Comparison of ENCODE assay signal across 17 cellular contexts in the genomic region with DNA sequence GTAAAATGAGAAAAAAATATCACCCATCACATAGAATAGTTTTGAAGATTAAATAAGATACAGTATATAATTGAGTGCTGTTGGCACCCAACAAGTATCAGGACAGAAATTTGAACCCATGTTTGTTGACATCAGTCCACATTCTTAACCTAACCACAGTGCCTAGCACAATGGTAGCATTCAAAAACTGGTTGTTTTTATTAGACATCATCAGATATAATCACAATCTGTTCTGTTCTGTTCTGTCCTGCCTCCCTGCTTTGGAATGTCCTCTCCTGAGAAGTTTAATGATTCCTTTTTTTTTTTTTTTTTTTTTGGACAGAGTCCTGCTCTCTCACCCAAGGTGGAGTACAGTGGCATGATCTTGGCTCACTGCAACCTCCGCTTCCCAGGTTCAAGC.
DNase-seq lines count a peak whose midpoint lies in the region; ATAC-seq, FAIRE-seq and TF ChIP-seq lines count a peak whose summit lies in the region.
"Had no signal": no experiment of that assay in that cellular context is flagged by ENCODE, and none has a peak within 500 bp of the region (broad histone marks: within the 10 kb centered on the region; RNA-seq: fewer than 3 reads in every experiment).

No MANE protein-coding gene starts in this region.

- H3K27me3 ChIP-seq in mammary epithelial cell (ENCODE audit: insufficient read depth, low read length) (no peaks in the 10 kb centered on the region), H1 (replicated peaks in 1 of 4; ENCODE audit: control insufficient read depth in 3 of 4, extremely low read depth in 1 of 4, insufficient read depth in 3 of 4, low read length in 3 of 4) (no peaks in the 10 kb centered on the region)
- H3K27me3 ChIP-seq: BLaER1 treated with 17β-estradiol and CSF1 and Interleukin-3, amounts not matched to agents 10 nM and 100 nM had no signal

- H2AFZ ChIP-seq in mammary epithelial cell (ENCODE audit: low read depth, low read length), result no peak overlapping the region
- H2AFZ ChIP-seq in H1 (ENCODE audit: low read length), result no peak overlapping the region
- H2AFZ ChIP-seq: PC-9 had no signal

- H4K8ac ChIP-seq in H1 (ENCODE audit: extremely low read depth, insufficient read depth, low read length), result no peak overlapping the region

- H3K14ac ChIP-seq in H1 (ENCODE audit: insufficient read length), result no peak overlapping the region

- BruUV-seq in mammary epithelial cell (replicated peaks; lab: Mats Ljungman, UMichigan) (no TSS peak), MCF 10A (replicated peaks; lab: Mats Ljungman, UMichigan) (no TSS peak)

- H3K79me1 ChIP-seq in H1 (ENCODE audit: low read depth, low read length), result no peaks in the 10 kb centered on the region

- dilution Hi-C loops in mammary epithelial cell (cut with HindIII; ENCODE audit: low sequenced_read_pairs), result no loop called here

- H2BK120ac ChIP-seq in H1 (replicated peaks; ENCODE audit: low read depth, low read length), result no peak overlapping the region

- H3K36me3 Mint-ChIP-seq in MCF 10A (ENCODE audit: insufficient read depth, unreplicated experiment), result no peaks in the 10 kb centered on the region
- H3K36me3 Mint-ChIP-seq: CD4-positive, alpha-beta memory T cell; IgD-negative memory B cell had no signal

- H3K4me3 ChIP-seq in mammary epithelial cell (replicated peaks in 1 of 3; ENCODE audit: insufficient read depth in 1 of 3, low read depth in 2 of 3, low read length in 3 of 3) (no peak overlapping the region), H1 (ENCODE audit: extremely low read depth in 1 of 4, insufficient read depth in 2 of 4, low read depth in 3 of 4, low read length in 4 of 4) (no peak overlapping the region)
- H3K4me3 ChIP-seq: BLaER1 treated with 17β-estradiol and CSF1 and Interleukin-3, amounts not matched to agents 10 nM and 100 nM; PC-9 had no signal

- TF ChIP-seq CTCF in mammary epithelial cell (conservative IDR thresholded peaks at IDR 0.05 in 1 of 2, IDR thresholded peaks at IDR 0.05 in 1 of 2; ENCODE audit: extremely low read depth in 1 of 2, insufficient read depth in 1 of 2, low read depth in 1 of 2, low read length in 2 of 2) (no peak), MCF 10A (IDR thresholded peaks at IDR 0.05; ENCODE audit: unreplicated experiment) (no peak), H1 (IDR thresholded peaks at IDR 0.05; ENCODE audit: control extremely low read depth in 1 of 3, insufficient read depth in 1 of 3, low read depth in 1 of 3, low read length in 3 of 3) (no peak)

- intact Hi-C loops in mammary epithelial cell (cut with micrococcal nuclease), result no loop called here
- intact Hi-C loops in MCF 10A (cut with micrococcal nuclease), result no loop called here
- intact Hi-C loops in Right ventricle myocardium superior (cut with DNase I), result no loop called here

- no peak overlapping the region for H3K4me3 Mint-ChIP-seq in MCF 10A (ENCODE audit: unreplicated experiment)
- H3K4me3 Mint-ChIP-seq: CD4-positive, alpha-beta memory T cell; IgD-negative memory B cell had no signal

- H4K91ac ChIP-seq in H1 (replicated peaks; ENCODE audit: insufficient read length, low read length), result no peak overlapping the region

- no peaks in the 10 kb centered on the region for H3K36me3 ChIP-seq in mammary epithelial cell (ENCODE audit: insufficient read depth, low read length)
- no peaks in the 10 kb centered on the region for H3K36me3 ChIP-seq in H1 (ENCODE audit: control insufficient read depth in 2 of 4, insufficient read depth in 4 of 4, low read length in 3 of 4)
- H3K36me3 ChIP-seq: BLaER1 treated with 17β-estradiol and CSF1 and Interleukin-3, amounts not matched to agents 10 nM and 100 nM had no signal

- CTCF ChIA-PET in mammary epithelial cell (lab: Charles Lee; ENCODE audit: low non-redundant PET) (no interaction called here), MCF 10A (lab: Yijun Ruan, JAX) (no interaction called here), H1 (lab: Charles Lee; ENCODE audit: partially characterized antibody) (no interaction called here)

- peaks cover 15% of the 10 kb centered on the region for H3K9me3 Mint-ChIP-seq in MCF 10A (ENCODE audit: unreplicated experiment)

- H3K4me1 Mint-ChIP-seq in MCF 10A (ENCODE audit: insufficient read depth, unreplicated experiment), result peaks cover 27% of the 10 kb centered on the region
- H3K4me1 Mint-ChIP-seq: CD4-positive, alpha-beta memory T cell; IgD-negative memory B cell had no signal

- peak overlapping the region; percentile 33 for H3K4me2 ChIP-seq in mammary epithelial cell (ENCODE audit: insufficient read depth, low read depth, low read length)
- no peak overlapping the region for H3K4me2 ChIP-seq in H1 (ENCODE audit: insufficient read depth in 1 of 2, low read depth in 2 of 2, low read length in 2 of 2)
- H3K4me2 ChIP-seq: BLaER1 treated with 17β-estradiol and CSF1 and Interleukin-3, amounts not matched to agents 10 nM and 100 nM; PC-9 had no signal

- H3K9ac ChIP-seq in mammary epithelial cell (ENCODE audit: insufficient read depth, low read length), result no peak overlapping the region
- no peak overlapping the region for H3K9ac ChIP-seq in H1 (replicated peaks in 1 of 4; ENCODE audit: extremely low read depth in 1 of 4, low read depth in 3 of 4, low read length in 3 of 4)
- H3K9ac ChIP-seq: BLaER1 treated with 17β-estradiol and CSF1 and Interleukin-3, amounts not matched to agents 10 nM and 100 nM had no signal

- H3K23me2 ChIP-seq in H1 (ENCODE audit: low read depth, low read length), result no peaks in the 10 kb centered on the region; the same call in 1 of the 2 replicates

- H3K23ac ChIP-seq in H1 (ENCODE audit: insufficient read length), result no peak overlapping the region

- in situ Hi-C loops in mammary epithelial cell (cut with MboI; ENCODE audit: low sequenced_read_pairs in 2 of 2), result no loop called here

- no peaks in the 10 kb centered on the region for H3K27me3 Mint-ChIP-seq in MCF 10A (ENCODE audit: insufficient read depth, unreplicated experiment)
- H3K27me3 Mint-ChIP-seq: IgD-negative memory B cell had no signal

- H2BK20ac ChIP-seq in H1 (ENCODE audit: low read length), result no peak overlapping the region

- no peaks in the 10 kb centered on the region for H4K20me1 ChIP-seq in mammary epithelial cell (ENCODE audit: insufficient read depth, low read length)
- H4K20me1 ChIP-seq in H1 (replicated peaks in 1 of 2; ENCODE audit: control insufficient read depth in 1 of 2, insufficient read depth in 2 of 2, low read length in 2 of 2), result no peaks in the 10 kb centered on the region
- H4K20me1 ChIP-seq: BLaER1 treated with 17β-estradiol and CSF1 and Interleukin-3, amounts not matched to agents 10 nM and 100 nM had no signal

- no peak overlapping the region for H4K5ac ChIP-seq in H1 (ENCODE audit: insufficient read length, low read depth, low read length)

- POLR2A ChIA-PET in MCF 10A (lab: Yijun Ruan, JAX) (no interaction called here), H1 (lab: Charles Lee; ENCODE audit: partially characterized antibody) (no interaction called here)

- no peak overlapping the region for H3K27ac Mint-ChIP-seq in MCF 10A (ENCODE audit: low read depth, unreplicated experiment)
- H3K27ac Mint-ChIP-seq: CD4-positive, alpha-beta memory T cell; IgD-negative memory B cell had no signal

- no peak overlapping the region for H3K4ac ChIP-seq in H1 (replicated peaks; ENCODE audit: insufficient read length, low read depth, low read length)

- peak overlapping the region; percentile 92 for H3K27ac ChIP-seq in mammary epithelial cell (ENCODE audit: insufficient read depth, low read depth, low read length)
- no peak overlapping the region for H3K27ac ChIP-seq in H1 (ENCODE audit: low read depth, low read length)
- H3K27ac ChIP-seq: BLaER1 treated with 17β-estradiol and CSF1 and Interleukin-3, amounts not matched to agents 10 nM and 100 nM; PC-9 had no signal

- TF ChIP-seq EP300 in H1 (IDR thresholded peaks at IDR 0.05; ENCODE audit: borderline replicate concordance in 1 of 2, low read depth in 2 of 2, low read length in 2 of 2), result no peak

- FAIRE-seq in H1 (lab: Jason Lieb, UNC), result no peak
- no peak for FAIRE-seq in urothelium cell line (lab: Jason Lieb, UNC)

- H2BK15ac ChIP-seq in H1 (ENCODE audit: low read length), result no peak overlapping the region

- no peak overlapping the region for H2BK5ac ChIP-seq in H1 (ENCODE audit: low read depth, low read length)

- H2BK12ac ChIP-seq in H1 (ENCODE audit: low read depth, low read length), result peak overlapping the region; percentile 60; the same call in 1 of the 2 replicates

- TF ChIP-seq RAD21 in H1 (IDR thresholded peaks at IDR 0.05 in 1 of 2, conservative IDR thresholded peaks at IDR 0.05 in 1 of 2; ENCODE audit: low read depth in 2 of 2, low read length in 2 of 2), result no peak

- no peak for TF ChIP-seq POLR2A in H1 (IDR thresholded peaks at IDR 0.05; ENCODE audit: control extremely low read depth in 1 of 2, low read depth in 2 of 2, low read length in 2 of 2)

- DNase-seq in mammary epithelial cell, result peak; percentile 90
- no peak for DNase-seq in MCF 10A (ENCODE audit: unreplicated experiment)
- no peak for DNase-seq in H1 (ENCODE audit: low read depth in 1 of 2, low spot score in 2 of 2)
- peak; percentile 32 for DNase-seq in kidney tubule cell (ENCODE audit: low spot score)
- peak; percentile 14 for DNase-seq in urothelium cell line (ENCODE audit: low spot score)
- no peak for DNase-seq in Right ventricle myocardium superior
- DNase-seq: 8988T; CD4-positive, alpha-beta memory T cell; NCI-H1694; NCI-H2081 treated with DMSO at 0.1 percent for 48 hours; PC-9; RPMI8226; SHP77 treated with DMSO at 0.1 percent for 48 hours had no signal

- no peak overlapping the region for H2AK5ac ChIP-seq in H1 (ENCODE audit: low read depth, low read length)

- H3K9me3 ChIP-seq in mammary epithelial cell (replicated peaks; ENCODE audit: insufficient read depth, low read length) (peaks cover 2% of the 10 kb centered on the region), H1 (ENCODE audit: insufficient read depth in 2 of 2, low read depth in 1 of 2, low read length in 1 of 2) (no peaks in the 10 kb centered on the region)

- WGBS in mammary epithelial cell (ENCODE audit: low coverage, missing lambda C conversion rate), result no CpG with 5 or more reads among the region's 1 CpG
- no CpG with 5 or more reads among the region's 1 CpG for WGBS in H1 (ENCODE audit: extremely low coverage in 1 of 2, insufficient coverage in 1 of 2, insufficient read length in 1 of 2, insufficient replicate concordance in 2 of 2, low coverage in 1 of 2, low lambda C conversion rate in 2 of 2, missing lambda C conversion rate in 1 of 2), 2 experiments

- H3K79me2 ChIP-seq in mammary epithelial cell (ENCODE audit: insufficient read depth, low read length) (no peaks in the 10 kb centered on the region), H1 (ENCODE audit: control insufficient read depth in 1 of 2, insufficient read depth in 2 of 2, low read length in 2 of 2) (no peaks in the 10 kb centered on the region)

- no peak overlapping the region for H3K56ac ChIP-seq in H1 (replicated peaks; ENCODE audit: insufficient read length, low read depth, low read length)

- H3K4me1 ChIP-seq in mammary epithelial cell (ENCODE audit: insufficient read depth, low read length) (peaks cover 35% of the 10 kb centered on the region), H1 (replicated peaks in 1 of 4; ENCODE audit: control insufficient read depth in 3 of 4, insufficient read depth in 4 of 4, low read length in 3 of 4) (no peaks in the 10 kb centered on the region)
- H3K4me1 ChIP-seq: BLaER1 treated with 17β-estradiol and CSF1 and Interleukin-3, amounts not matched to agents 10 nM and 100 nM had no signal

- no peak overlapping the region for H3K18ac ChIP-seq in H1 (ENCODE audit: extremely low read depth, low read length)

- no peak for ATAC-seq in HG02763 (IDR thresholded peaks at IDR 0.05; ENCODE audit: unreplicated experiment)
- no peak for ATAC-seq in Right ventricle myocardium superior (ENCODE audit: poor library complexity)
- no peak for ATAC-seq in GM21825 (IDR thresholded peaks at IDR 0.05; ENCODE audit: unreplicated experiment)

Comparison
In these comparisons a context has a peak if more than half of its experiments do, and no peak if none do; other contexts are left out.
1. DNase-seq: peak in mammary epithelial cell (single experiment), kidney tubule cell (single experiment) and urothelium cell line (single experiment); none in MCF 10A (single experiment), H1 (0 of 2) and Right ventricle myocardium superior (single experiment).